1 cellular context compared by ENCODE assay signal in the genomic region with DNA sequence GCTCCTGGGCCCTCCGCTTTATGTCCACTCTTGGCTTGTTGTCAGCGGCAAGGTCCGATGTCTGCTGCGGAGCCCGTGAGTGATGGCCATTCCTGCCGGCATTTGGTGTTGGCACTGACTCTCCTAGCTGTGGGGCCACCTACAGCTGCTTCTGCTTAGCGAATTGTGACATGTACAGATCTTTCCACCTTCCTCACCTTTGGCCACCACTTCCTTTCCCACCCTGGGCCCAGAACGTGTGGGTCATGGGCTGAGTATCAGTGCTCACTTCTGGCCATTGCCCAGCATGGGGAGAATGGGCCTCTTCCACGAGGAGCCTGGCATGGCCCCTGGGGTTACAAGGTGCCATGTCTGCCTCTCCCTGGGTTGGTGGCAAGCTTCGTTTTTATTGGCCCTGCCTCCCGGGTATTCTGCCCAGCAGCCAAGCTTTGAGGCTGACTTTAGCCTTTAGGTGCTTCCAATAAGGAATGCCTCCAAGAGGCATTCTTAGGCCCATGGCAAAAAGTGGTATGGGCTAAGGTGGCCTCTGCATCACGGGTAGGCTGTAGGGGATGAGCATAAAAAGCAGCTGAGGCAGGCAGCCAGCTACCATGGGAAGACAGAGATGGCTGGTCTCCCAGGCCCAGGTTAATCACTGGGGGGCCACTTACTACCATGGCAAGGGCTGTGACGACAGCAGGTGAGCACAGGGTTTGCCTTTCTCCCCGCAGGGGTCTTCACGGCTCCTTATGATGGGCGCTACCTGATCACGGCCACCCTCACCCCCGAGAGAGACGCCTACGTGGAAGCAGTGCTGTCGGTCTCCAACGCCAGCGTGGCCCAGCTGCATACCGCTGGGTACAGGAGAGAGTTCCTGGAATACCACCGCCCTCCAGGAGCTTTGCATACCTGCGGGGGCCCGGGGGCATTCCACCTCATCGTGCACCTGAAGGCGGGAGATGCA.
TF ChIP-seq lines count a peak whose summit lies in the region.

No MANE protein-coding gene starts in this region.

TF ChIP-seq in HepG2, 621 proteins besides CTCF, POLR2A, EP300 and RAD21 (continued from another document):
- TF ChIP-seq, protein P1, sequence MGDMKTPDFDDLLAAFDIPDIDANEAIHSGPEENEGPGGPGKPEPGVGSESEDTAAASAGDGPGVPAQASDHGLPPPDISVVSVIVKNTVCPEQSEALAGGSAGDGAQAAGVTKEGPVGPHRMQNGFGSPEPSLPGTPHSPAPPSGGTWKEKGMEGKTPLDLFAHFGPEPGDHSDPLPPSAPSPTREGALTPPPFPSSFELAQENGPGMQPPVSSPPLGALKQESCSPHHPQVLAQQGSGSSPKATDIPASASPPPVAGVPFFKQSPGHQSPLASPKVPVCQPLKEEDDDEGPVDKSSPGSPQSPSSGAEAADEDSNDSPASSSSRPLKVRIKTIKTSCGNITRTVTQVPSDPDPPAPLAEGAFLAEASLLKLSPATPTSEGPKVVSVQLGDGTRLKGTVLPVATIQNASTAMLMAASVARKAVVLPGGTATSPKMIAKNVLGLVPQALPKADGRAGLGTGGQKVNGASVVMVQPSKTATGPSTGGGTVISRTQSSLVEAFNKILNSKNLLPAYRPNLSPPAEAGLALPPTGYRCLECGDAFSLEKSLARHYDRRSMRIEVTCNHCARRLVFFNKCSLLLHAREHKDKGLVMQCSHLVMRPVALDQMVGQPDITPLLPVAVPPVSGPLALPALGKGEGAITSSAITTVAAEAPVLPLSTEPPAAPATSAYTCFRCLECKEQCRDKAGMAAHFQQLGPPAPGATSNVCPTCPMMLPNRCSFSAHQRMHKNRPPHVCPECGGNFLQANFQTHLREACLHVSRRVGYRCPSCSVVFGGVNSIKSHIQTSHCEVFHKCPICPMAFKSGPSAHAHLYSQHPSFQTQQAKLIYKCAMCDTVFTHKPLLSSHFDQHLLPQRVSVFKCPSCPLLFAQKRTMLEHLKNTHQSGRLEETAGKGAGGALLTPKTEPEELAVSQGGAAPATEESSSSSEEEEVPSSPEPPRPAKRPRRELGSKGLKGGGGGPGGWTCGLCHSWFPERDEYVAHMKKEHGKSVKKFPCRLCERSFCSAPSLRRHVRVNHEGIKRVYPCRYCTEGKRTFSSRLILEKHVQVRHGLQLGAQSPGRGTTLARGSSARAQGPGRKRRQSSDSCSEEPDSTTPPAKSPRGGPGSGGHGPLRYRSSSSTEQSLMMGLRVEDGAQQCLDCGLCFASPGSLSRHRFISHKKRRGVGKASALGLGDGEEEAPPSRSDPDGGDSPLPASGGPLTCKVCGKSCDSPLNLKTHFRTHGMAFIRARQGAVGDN (CRISPR knock-in tag; IDR thresholded peaks at IDR 0.05): peak; percentile 13; the same call in 1 of the 2 replicates
- TF ChIP-seq PAF1 (CRISPR knock-in tag; IDR thresholded peaks at IDR 0.05) (0 out of 2 replicates have a peak, but pooled peaks have one; percentile 43), ATAD3A (CRISPR knock-in tag; IDR thresholded peaks at IDR 0.05) (no peak), ZNF781 (CRISPR knock-in tag; IDR thresholded peaks at IDR 0.05; ENCODE audit: borderline replicate concordance, not compliant biosample characterization) (no peak), STAT5B (CRISPR knock-in tag; IDR thresholded peaks at IDR 0.05) (no peak), ZNF430 (CRISPR knock-in tag; IDR thresholded peaks at IDR 0.05) (no peak), ZNF672 (CRISPR knock-in tag; IDR thresholded peaks at IDR 0.05) (no peak), AGO2 (optimal IDR thresholded peaks at IDR 0.05; ENCODE audit: low read depth, low read length) (peak; percentile 72), ZNF629 (CRISPR knock-in tag; conservative IDR thresholded peaks at IDR 0.05) (no peak), RBM22 (optimal IDR thresholded peaks at IDR 0.05; ENCODE audit: low read length) (peak; percentile 49)
